ENCODE assay signal across 17 cellular contexts in the genomic region with DNA sequence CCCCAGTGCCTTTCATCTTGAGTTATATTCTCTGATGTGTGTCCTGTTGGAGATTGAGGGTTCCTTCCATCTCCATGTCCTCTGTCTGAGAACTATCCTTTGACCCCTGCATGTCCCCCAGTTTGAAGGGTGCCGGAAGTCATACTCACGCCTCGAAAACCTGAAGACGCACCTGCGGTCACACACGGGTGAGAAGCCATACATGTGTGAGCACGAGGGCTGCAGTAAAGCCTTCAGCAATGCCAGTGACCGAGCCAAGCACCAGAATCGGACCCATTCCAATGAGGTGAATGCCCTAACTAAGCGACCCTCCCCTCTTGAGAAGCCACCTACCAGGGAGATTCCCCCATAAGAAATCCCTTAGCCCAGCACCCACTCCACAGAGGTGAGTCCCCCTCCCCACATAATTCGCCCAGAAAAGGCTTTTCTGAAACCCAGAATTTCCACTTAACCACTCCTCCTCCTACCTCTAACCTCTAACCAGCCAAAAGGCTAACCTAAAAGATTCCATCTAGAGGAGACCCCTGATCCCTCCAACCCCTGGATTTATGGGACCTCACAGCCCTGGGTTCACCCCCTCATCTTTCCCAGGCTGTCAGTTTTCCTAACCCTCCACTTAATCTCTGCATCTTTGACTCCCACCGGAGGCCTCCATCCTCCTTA. TPM values are rescaled to one million over a fixed set of nuclear protein-coding genes. Genes with fewer than 3 reads are reported as not detected.
DNase-seq lines count a peak whose midpoint lies in the region; ATAC-seq and TF ChIP-seq lines count a peak whose summit lies in the region.
"Had no signal": no experiment of that assay in that cellular context is flagged by ENCODE, and none has a peak within 500 bp of the region (broad histone marks: within the 10 kb centered on the region; RNA-seq: fewer than 3 reads in every experiment).

No MANE protein-coding gene starts in this region.

- no peaks in the 10 kb centered on the region for H3F3A ChIP-seq in SK-N-SH (replicated peaks; ENCODE audit: insufficient read depth)

- TF ChIP-seq EP300 in SK-N-SH (IDR thresholded peaks at IDR 0.05; ENCODE audit: borderline replicate concordance in 1 of 2, low read depth in 1 of 2, low read length in 1 of 2), result no peak

- no peak for TF ChIP-seq CTCF in SK-N-SH (IDR thresholded peaks at IDR 0.05)

- no peaks in the 10 kb centered on the region for H3K9me3 Mint-ChIP-seq in activated naive CD4-positive, alpha-beta T cell treated with anti-CD3 and anti-CD28 coated beads, Interleukin-2, amount 50 U/mL, for 24 hours
- no peaks in the 10 kb centered on the region for H3K9me3 Mint-ChIP-seq in activated naive CD4-positive, alpha-beta T cell treated with anti-CD3 and anti-CD28 coated beads for 36 hours
- no peaks in the 10 kb centered on the region for H3K9me3 Mint-ChIP-seq in naive B cell
- no peaks in the 10 kb centered on the region for H3K9me3 Mint-ChIP-seq in stimulated activated naive B cell treated with anti-CD40 and anti-IgM and Interleukin-4, amounts not matched to agents 10 μg/mL and 1 μg/mL and 100 μg/mL, for 72 hours

- no peak overlapping the region for H3K9ac ChIP-seq in SK-N-SH
- H3K9ac ChIP-seq: GM23248 had no signal

- no peaks in the 10 kb centered on the region for H3K27me3 ChIP-seq in SJSA1 (replicated peaks)
- H3K27me3 ChIP-seq in SK-N-SH (ENCODE audit: insufficient read depth), result peaks cover 60% of the 10 kb centered on the region

- H3K4me1 Mint-ChIP-seq in activated naive CD4-positive, alpha-beta T cell treated with anti-CD3 and anti-CD28 coated beads, Interleukin-2, amount 50 U/mL, for 24 hours, result peaks cover 43% of the 10 kb centered on the region
- H3K4me1 Mint-ChIP-seq in activated naive CD4-positive, alpha-beta T cell treated with anti-CD3 and anti-CD28 coated beads for 36 hours (ENCODE audit: low read depth), result peaks cover 28% of the 10 kb centered on the region
- peaks cover 33 to 57% (median 46%) of the 10 kb centered on the region in 3 donors for H3K4me1 Mint-ChIP-seq in naive B cell
- H3K4me1 Mint-ChIP-seq in stimulated activated naive B cell treated with anti-CD40 and anti-IgM and Interleukin-4, amounts not matched to agents 10 μg/mL and 1 μg/mL and 100 μg/mL, for 72 hours, result peaks cover 34 to 35% of the 10 kb centered on the region in 2 donors

- CTCF ChIA-PET in activated naive CD4-positive, alpha-beta T cell treated with anti-CD3 and anti-CD28 coated beads for 36 hours (lab: Charles Lee), result interaction anchor here (0.6 to 9.9 kb wide), 2 partner anchors 11 to 168 kb away, joined by 5 to 207 read pairs; a partner anchor contains a TSS
- CTCF ChIA-PET in SK-N-SH (lab: Yijun Ruan, JAX), result interaction anchor here (1.0 to 2.8 kb wide), 2 partner anchors 8 to 160 kb away, joined by 3 to 22 read pairs; a partner anchor contains a TSS

- no peaks in the 10 kb centered on the region for H3K9me2 ChIP-seq in SK-N-SH

- peaks cover 3% of the 10 kb centered on the region; the same call in 1 of the 2 replicates for H3K9me3 ChIP-seq in SJSA1 (replicated peaks)
- no peaks in the 10 kb centered on the region for H3K9me3 ChIP-seq in SK-N-SH

- WGBS in SK-N-SH (ENCODE audit: low lambda C conversion rate), result 43% methylated on average over 12 of the region's 12 CpGs

- no peaks in the 10 kb centered on the region for H4K20me1 ChIP-seq in SK-N-SH (ENCODE audit: insufficient read depth)

- no peak overlapping the region for H3K4me2 ChIP-seq in SK-N-SH

- H3K36me3 Mint-ChIP-seq in activated naive CD4-positive, alpha-beta T cell treated with anti-CD3 and anti-CD28 coated beads, Interleukin-2, amount 50 U/mL, for 24 hours, result peaks cover 10% of the 10 kb centered on the region
- H3K36me3 Mint-ChIP-seq in activated naive CD4-positive, alpha-beta T cell treated with anti-CD3 and anti-CD28 coated beads for 36 hours (ENCODE audit: low read depth), result peaks cover 2% of the 10 kb centered on the region
- H3K36me3 Mint-ChIP-seq in naive B cell, result peaks cover 4 to 16% of the 10 kb centered on the region in 2 donors
- H3K36me3 Mint-ChIP-seq in stimulated activated naive B cell treated with anti-CD40 and anti-IgM and Interleukin-4, amounts not matched to agents 10 μg/mL and 1 μg/mL and 100 μg/mL, for 72 hours, result peaks cover 32 to 50% of the 10 kb centered on the region in 2 donors

- POLR2A ChIA-PET in SK-N-SH (lab: Yijun Ruan, JAX), result no interaction called here

- no peak overlapping the region for H3K4me3 ChIP-seq in SJSA1
- no peak overlapping the region for H3K4me3 ChIP-seq in SK-N-SH (ENCODE audit: low read depth in 2 of 2, low read length in 1 of 2)
- H3K4me3 ChIP-seq: GM23248 had no signal

- no peak for DNase-seq in activated naive CD4-positive, alpha-beta T cell treated with anti-CD3 and anti-CD28 coated beads for 36 hours
- peak; percentile 70 to 95 for DNase-seq in SJSA1 (ENCODE audit: low read depth in 1 of 2, low spot score in 2 of 2)
- no peak for DNase-seq in naive B cell
- DNase-seq in stimulated activated naive B cell treated with anti-CD40 and anti-IgM and Interleukin-4, amounts not matched to agents 10 μg/mL and 1 μg/mL and 100 μg/mL, for 72 hours, result no peak
- no peak for DNase-seq in NCI-H2081 treated with DMSO at 0.1 percent for 48 hours (lab: John Stamatoyannopoulos, UW)
- DNase-seq in SK-N-SH, result no peak
- no peak for DNase-seq in left colon
- DNase-seq: C1 segment of cervical spinal cord, DMS79, GM23248, NCI-H187, NCI-H2171, NCI-H446, RPMI8226 had no signal

- H3K4me1 ChIP-seq in SJSA1 (replicated peaks) (peaks cover 10% of the 10 kb centered on the region), SK-N-SH (ENCODE audit: control insufficient read depth in 1 of 2, insufficient read depth in 2 of 2, low read depth in 1 of 2, low read length in 1 of 2) (peaks cover 0 to 2% of the 10 kb centered on the region in 2 experiments; a peak in 1 of 4 replicates)

- H3K27ac ChIP-seq in SJSA1 (no peak overlapping the region), SK-N-SH (ENCODE audit: low read depth in 2 of 2, low read length in 1 of 2) (no peak overlapping the region)
- H3K27ac ChIP-seq: GM23248 had no signal

- H2AFZ ChIP-seq in SK-N-SH (ENCODE audit: low read depth), result no peak overlapping the region
- H2AFZ ChIP-seq: GM23248 had no signal

- no peak for TF ChIP-seq RAD21 in SK-N-SH (IDR thresholded peaks at IDR 0.05; ENCODE audit: low read length)

- no peaks in the 10 kb centered on the region for H3K79me2 ChIP-seq in SK-N-SH (ENCODE audit: insufficient read depth)

- intact Hi-C loops in activated naive CD4-positive, alpha-beta T cell treated with anti-CD3 and anti-CD28 coated beads for 36 hours (cut with micrococcal nuclease), result no loop called here
- intact Hi-C loops in left colon (cut with DNase I, micrococcal nuclease), result no loop called here

- no peak for ATAC-seq in naive B cell (ENCODE audit: low read depth in 2 of 2)
- ATAC-seq in stimulated activated naive B cell treated with anti-CD40 and anti-IgM and Interleukin-4, amounts not matched to agents 10 μg/mL and 1 μg/mL and 100 μg/mL, for 72 hours (replicated peaks), result no peak
- no peak for ATAC-seq in left colon

- peaks cover 96% of the 10 kb centered on the region for H3K36me3 ChIP-seq in SJSA1
- no peaks in the 10 kb centered on the region for H3K36me3 ChIP-seq in SK-N-SH (replicated peaks in 1 of 2; ENCODE audit: control insufficient read depth in 1 of 2, insufficient read depth in 2 of 2, low read length in 1 of 2)

- no peaks in the 10 kb centered on the region for H3K27me3 Mint-ChIP-seq in activated naive CD4-positive, alpha-beta T cell treated with anti-CD3 and anti-CD28 coated beads, Interleukin-2, amount 50 U/mL, for 24 hours
- no peaks in the 10 kb centered on the region for H3K27me3 Mint-ChIP-seq in activated naive CD4-positive, alpha-beta T cell treated with anti-CD3 and anti-CD28 coated beads for 36 hours (ENCODE audit: low read depth)
- no peaks in the 10 kb centered on the region for H3K27me3 Mint-ChIP-seq in naive B cell
- no peaks in the 10 kb centered on the region for H3K27me3 Mint-ChIP-seq in stimulated activated naive B cell treated with anti-CD40 and anti-IgM and Interleukin-4, amounts not matched to agents 10 μg/mL and 1 μg/mL and 100 μg/mL, for 72 hours

- no peak overlapping the region for H3K4me3 Mint-ChIP-seq in activated naive CD4-positive, alpha-beta T cell treated with anti-CD3 and anti-CD28 coated beads, Interleukin-2, amount 50 U/mL, for 24 hours
- H3K4me3 Mint-ChIP-seq in activated naive CD4-positive, alpha-beta T cell treated with anti-CD3 and anti-CD28 coated beads for 36 hours, result no peak overlapping the region
- H3K4me3 Mint-ChIP-seq in naive B cell, result peak overlapping the region in 1 of 8 donors; percentile 42
- no peak overlapping the region for H3K4me3 Mint-ChIP-seq in stimulated activated naive B cell treated with anti-CD40 and anti-IgM and Interleukin-4, amounts not matched to agents 10 μg/mL and 1 μg/mL and 100 μg/mL, for 72 hours

- H3K27ac Mint-ChIP-seq in activated naive CD4-positive, alpha-beta T cell treated with anti-CD3 and anti-CD28 coated beads, Interleukin-2, amount 50 U/mL, for 24 hours, result peak overlapping the region; percentile 19
- no peak overlapping the region for H3K27ac Mint-ChIP-seq in activated naive CD4-positive, alpha-beta T cell treated with anti-CD3 and anti-CD28 coated beads for 36 hours
- H3K27ac Mint-ChIP-seq in naive B cell, result peak overlapping the region in 4 of 6 donors; percentile 17 to 84 (median 66)
- H3K27ac Mint-ChIP-seq in stimulated activated naive B cell treated with anti-CD40 and anti-IgM and Interleukin-4, amounts not matched to agents 10 μg/mL and 1 μg/mL and 100 μg/mL, for 72 hours, result peak overlapping the region; percentile 65

RNA-seq across cellular contexts. Expression of a gene that starts 7.8 kb away (rescaled TPM):
- not detected for total RNA-seq in activated naive CD4-positive, alpha-beta T cell treated with anti-CD3 and anti-CD28 coated beads for 36 hours
- total RNA-seq in SJSA1 (2014; rRNA removed; shearing (Covaris generic)), result 225 and 323 TPM in 2 replicates
- polyA plus RNA-seq in naive B cell (ENCODE audit: low read depth in 6 of 6) (1 to 10 TPM in 4 of 6 donors, under 1 TPM in 2; 0.27 to 2.4 (median 1.1) TPM), SK-N-SH (2012; rRNA removed) (0.67 and 0.90 TPM in 2 replicates)
- 0.26 and 0.33 TPM in 2 replicates for polyA plus RNA-seq in SK-N-SH (2012; cell fraction: cytosol; rRNA removed)
- 2.6 and 2.8 TPM in 2 replicates for polyA plus RNA-seq in SK-N-SH (2012; cell fraction: nucleus; rRNA removed)
- 1 to 10 TPM; 1.8 to 1.9 TPM for total RNA-seq in left colon

RNA-seq across cellular contexts. Expression of a gene that starts 12.2 kb away (rescaled TPM):
- total RNA-seq in activated naive CD4-positive, alpha-beta T cell treated with anti-CD3 and anti-CD28 coated beads for 36 hours, result 1 to 10 TPM in 1 of 2 experiments, under 1 TPM in 1; 0.81 to 1.0 TPM
- total RNA-seq in SJSA1 (2014; rRNA removed; shearing (Covaris generic)), result 2.2 and 2.5 TPM in 2 replicates
- polyA plus RNA-seq in naive B cell (ENCODE audit: low read depth in 6 of 6) (under 1 TPM in 1 of 6 donors, not detected in 5; 0.44 TPM), SK-N-SH (2012; rRNA removed) (0.03 and 0.08 TPM in 2 replicates)
- polyA plus RNA-seq in SK-N-SH (2012; cell fraction: cytosol; rRNA removed), result 0.01 and 0.07 TPM in 2 replicates
- polyA plus RNA-seq in SK-N-SH (2012; cell fraction: nucleus; rRNA removed), result 0.13 and 0.58 TPM in 2 replicates
- total RNA-seq in left colon, result not detected

RNA-seq across cellular contexts. Expression of a gene that starts 12.3 kb away (rescaled TPM):
- 10 to 100 TPM; 95.9 to 97.9 TPM for total RNA-seq in activated naive CD4-positive, alpha-beta T cell treated with anti-CD3 and anti-CD28 coated beads for 36 hours
- total RNA-seq in SJSA1 (2014; rRNA removed; shearing (Covaris generic)), result 30.6 TPM in 2 replicates
- 100 to 1,000 TPM; 152 to 231 (median 164) TPM for polyA plus RNA-seq in naive B cell (ENCODE audit: low read depth in 6 of 6)
- 0.66 and 1.0 TPM in 2 replicates for polyA plus RNA-seq in SK-N-SH (2012; rRNA removed)
- 0.14 and 0.50 TPM in 2 replicates for polyA plus RNA-seq in SK-N-SH (2012; cell fraction: cytosol; rRNA removed)
- polyA plus RNA-seq in SK-N-SH (2012; cell fraction: nucleus; rRNA removed), result 2.3 and 4.5 TPM in 2 replicates
- total RNA-seq in left colon, result 10 to 100 TPM in 1 of 2 donors, 1 to 10 TPM in 1; 6.4 to 11.4 TPM
- total RNA-seq: G401 had no signal

RNA-seq across cellular contexts. Expression of a gene that starts 20.5 kb away (rescaled TPM):
- 100 to 1,000 TPM; 481 to 489 TPM for total RNA-seq in activated naive CD4-positive, alpha-beta T cell treated with anti-CD3 and anti-CD28 coated beads for 36 hours
- 3,352 and 4,750 TPM in 2 replicates for total RNA-seq in SJSA1 (2014; rRNA removed; shearing (Covaris generic))
- polyA plus RNA-seq in naive B cell (ENCODE audit: low read depth in 6 of 6), result 10 to 100 TPM; 53.1 to 78.7 (median 63.0) TPM
- polyA plus RNA-seq in SK-N-SH (2012; rRNA removed), result 158 and 193 TPM in 2 replicates
- polyA plus RNA-seq in SK-N-SH (2012; cell fraction: cytosol; rRNA removed), result 85.9 and 105 TPM in 2 replicates
- 685 and 718 TPM in 2 replicates for polyA plus RNA-seq in SK-N-SH (2012; cell fraction: nucleus; rRNA removed)
- total RNA-seq in left colon, result 100 to 1,000 TPM in 1 of 2 donors, 10 to 100 TPM in 1; 89.3 to 125 TPM

RNA-seq across cellular contexts. Expression of a gene that starts 32.8 kb away (rescaled TPM):
- not detected for total RNA-seq in activated naive CD4-positive, alpha-beta T cell treated with anti-CD3 and anti-CD28 coated beads for 36 hours
- 0.18 and 0.88 TPM in 2 replicates for total RNA-seq in SJSA1 (2014; rRNA removed; shearing (Covaris generic))
- polyA plus RNA-seq in naive B cell (ENCODE audit: low read depth in 6 of 6), result not detected
- polyA plus RNA-seq in SK-N-SH (2012; rRNA removed), result 0.08 and 0.10 TPM in 2 replicates
- polyA plus RNA-seq in SK-N-SH (2012; cell fraction: cytosol; rRNA removed), result 0.04 and 0.05 TPM in 2 replicates
- polyA plus RNA-seq in SK-N-SH (2012; cell fraction: nucleus; rRNA removed), result 0.02 TPM in 1 of 2 replicates, not detected in the other
- total RNA-seq in left colon, result not detected
- total RNA-seq: A172, G401, GM23248 had no signal
- polyA plus RNA-seq: GM23248 had no signal

Comparison
In these comparisons a context has a peak if more than half of its experiments do, and no peak if none do; other contexts are left out.
1. DNase-seq: peak in SJSA1 (2 of 2); none in activated naive CD4-positive, alpha-beta T cell treated with anti-CD3 and anti-CD28 coated beads for 36 hours (single experiment), naive B cell (single experiment), stimulated activated naive B cell treated with anti-CD40 and anti-IgM and Interleukin-4, amounts not matched to agents 10 μg/mL and 1 μg/mL and 100 μg/mL, for 72 hours (single experiment), NCI-H2081 treated with DMSO at 0.1 percent for 48 hours (single experiment), SK-N-SH (single experiment) and left colon (0 of 2).
2. RNA of a gene that starts 7.8 kb away (total RNA-seq): 225 to 323 TPM in SJSA1; 1.8 to 1.9 TPM in left colon and not detected in activated naive CD4-positive, alpha-beta T cell treated with anti-CD3 and anti-CD28 coated beads for 36 hours; every median in the first group is over 10 times any median in the second.